In genomic region chr13:40024962-40025714, GRCh38 we compare ENCODE assay signal across 13 cellular contexts.
"Had no signal": no experiment of that assay in that cellular context is flagged by ENCODE, and none has a peak within 500 bp of the region (broad histone marks: within the 10 kb centered on the region; RNA-seq: fewer than 3 reads in every experiment).

No MANE protein-coding gene starts in this region.

- H3K27me3 Mint-ChIP-seq: T-cell had no signal

- H3K27me3 ChIP-seq: brain microvascular endothelial cell, SJSA1, tibial nerve, vagina had no signal

- H3K9me3 ChIP-seq: SJSA1, vagina had no signal

- H3K27ac Mint-ChIP-seq: activated CD8-positive, alpha-beta memory T cell treated with anti-CD3 and anti-CD28 coated beads, Interleukin-2, amount 10 ng/mL, durations not matched to agents 7 days and 5 days; activated naive CD4-positive, alpha-beta T cell treated with anti-CD3 and anti-CD28 coated beads for 36 hours had no signal

- H3K27ac ChIP-seq: brain microvascular endothelial cell, SJSA1, vagina, VCaP had no signal

- H3K4me3 ChIP-seq: SJSA1, tibial nerve, vagina had no signal

- H3K9me3 Mint-ChIP-seq: activated naive CD4-positive, alpha-beta T cell treated with anti-CD3 and anti-CD28 coated beads for 36 hours had no signal

- H3K36me3 ChIP-seq: brain microvascular endothelial cell, SJSA1, tibial nerve, vagina had no signal

- H3K4me3 Mint-ChIP-seq: activated naive CD4-positive, alpha-beta T cell treated with anti-CD3 and anti-CD28 coated beads for 36 hours had no signal

- DNase-seq: activated CD4-positive, alpha-beta T cell treated with anti-CD3 and anti-CD28 coated beads for 4 hours; activated CD8-positive, alpha-beta memory T cell treated with anti-CD3 and anti-CD28 coated beads, Interleukin-2, amount 10 ng/mL, durations not matched to agents 7 days and 5 days; brain microvascular endothelial cell; cerebellar nuclear complex; dermis blood vessel endothelial cell; left colon; mesenchymal stem cell; T-cell had no signal

- H3K4me1 ChIP-seq: tibial nerve, vagina had no signal

- H3K36me3 Mint-ChIP-seq: T-cell had no signal
